Comparison of ENCODE assay signal across 18 cellular contexts in the genomic region with DNA sequence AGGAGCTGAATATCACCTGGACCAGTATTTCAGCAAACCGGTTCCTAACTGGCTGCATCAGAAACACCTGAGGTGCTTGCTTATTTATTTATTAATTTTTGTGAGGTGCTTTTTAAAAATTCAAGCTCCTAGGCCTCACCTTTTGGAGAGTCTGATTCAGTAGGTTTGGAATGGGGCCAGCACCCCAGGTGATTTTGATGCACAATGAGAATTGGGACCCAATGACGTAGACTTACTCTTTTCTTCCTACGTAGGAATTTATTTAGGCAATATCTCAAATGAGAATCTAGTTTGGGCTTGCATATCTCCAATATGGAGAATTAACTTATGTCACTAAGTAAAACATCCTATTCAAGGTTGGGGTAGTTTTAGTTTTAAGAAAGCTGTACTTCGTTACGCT. TPM values are rescaled to one million over a fixed set of nuclear protein-coding genes. Genes with fewer than 3 reads are reported as not detected.
DNase-seq lines count a peak whose midpoint lies in the region; FAIRE-seq and TF ChIP-seq lines count a peak whose summit lies in the region.
"Had no signal": no experiment of that assay in that cellular context is flagged by ENCODE, and none has a peak within 500 bp of the region (broad histone marks: within the 10 kb centered on the region; RNA-seq: fewer than 3 reads in every experiment).

No MANE protein-coding gene starts in this region.

- no peak overlapping the region for H3K27ac ChIP-seq in breast epithelium
- peak overlapping the region; percentile 72 for H3K27ac ChIP-seq in keratinocyte (ENCODE audit: control insufficient read depth, insufficient read depth, low read length)
- H3K27ac ChIP-seq: 22Rv1, A549, C4-2B had no signal

- no peaks in the 10 kb centered on the region for H3K79me2 ChIP-seq in keratinocyte (ENCODE audit: control insufficient read depth, insufficient read depth, low read length)

- H3K27me3 ChIP-seq in breast epithelium (no peaks in the 10 kb centered on the region), bronchial epithelial cell (ENCODE audit: control insufficient read depth, insufficient read depth, low read length) (no peaks in the 10 kb centered on the region), keratinocyte (ENCODE audit: control insufficient read depth, extremely low read depth, insufficient read depth, low read length) (no peaks in the 10 kb centered on the region)

- no peaks in the 10 kb centered on the region for H3K9me3 Mint-ChIP-seq in MCF 10A (ENCODE audit: unreplicated experiment)
- H3K9me3 Mint-ChIP-seq: CD4-positive, alpha-beta memory T cell; GM23338 had no signal

- no peaks in the 10 kb centered on the region for H3K9me1 ChIP-seq in keratinocyte (ENCODE audit: control insufficient read depth, extremely low read depth, insufficient read depth, low read length)

- no peak overlapping the region for H2AFZ ChIP-seq in keratinocyte (ENCODE audit: control insufficient read depth, low read length)
- H2AFZ ChIP-seq: GM23338 had no signal

- TF ChIP-seq CTCF in MCF 10A (IDR thresholded peaks at IDR 0.05; ENCODE audit: unreplicated experiment), result no peak
- TF ChIP-seq CTCF in breast epithelium (IDR thresholded peaks at IDR 0.05), result no peak
- TF ChIP-seq CTCF in bronchial epithelial cell (IDR thresholded peaks at IDR 0.05; ENCODE audit: insufficient read depth, low read length, severe bottlenecking), result no peak
- TF ChIP-seq CTCF in keratinocyte (optimal IDR thresholded peaks at IDR 0.05 in 1 of 3, IDR thresholded peaks at IDR 0.05 in 1 of 3, conservative IDR thresholded peaks at IDR 0.05 in 1 of 3; ENCODE audit: extremely low read depth in 1 of 3, insufficient read depth in 2 of 3, low read length in 3 of 3), result no peak

- no peaks in the 10 kb centered on the region for H3K4me1 ChIP-seq in breast epithelium
- peaks cover 10% of the 10 kb centered on the region for H3K4me1 ChIP-seq in keratinocyte (ENCODE audit: control insufficient read depth, extremely low read depth, insufficient read depth, low read length)
- H3K4me1 ChIP-seq: A549 had no signal

- H3K36me3 ChIP-seq in breast epithelium, result no peaks in the 10 kb centered on the region
- peaks cover 3% of the 10 kb centered on the region for H3K36me3 ChIP-seq in bronchial epithelial cell (ENCODE audit: control insufficient read depth, insufficient read depth, low read length)
- peaks cover 4 to 7% of the 10 kb centered on the region in 2 experiments for H3K36me3 ChIP-seq in keratinocyte (ENCODE audit: control insufficient read depth in 2 of 2, extremely low read depth in 1 of 2, insufficient read depth in 2 of 2, low read length in 2 of 2)

- H3K9me3 ChIP-seq in breast epithelium, result no peaks in the 10 kb centered on the region
- H3K9me3 ChIP-seq in keratinocyte (ENCODE audit: control insufficient read depth, low read depth, low read length), result no peaks in the 10 kb centered on the region
- H3K9me3 ChIP-seq: A549 had no signal

- BruUV-seq in MCF 10A (replicated peaks; lab: Mats Ljungman, UMichigan), result no TSS peak

- H3K36me3 Mint-ChIP-seq in MCF 10A (ENCODE audit: insufficient read depth, unreplicated experiment), result peaks cover 38% of the 10 kb centered on the region

- no peaks in the 10 kb centered on the region for H3K27me3 Mint-ChIP-seq in MCF 10A (ENCODE audit: insufficient read depth, unreplicated experiment)
- H3K27me3 Mint-ChIP-seq: CD4-positive, alpha-beta memory T cell had no signal

- CTCF ChIA-PET in MCF 10A (lab: Yijun Ruan, JAX), result interaction anchor here (0.6 to 1.2 kb wide), 4 partner anchors 8 to 53 kb away, joined by 4 to 6 read pairs (median 4); no protein-coding TSS in a partner anchor

- H4K20me1 ChIP-seq in keratinocyte (ENCODE audit: control insufficient read depth, extremely low read depth, insufficient read depth, low read length), result no peaks in the 10 kb centered on the region

- no peak for TF ChIP-seq POLR2A in breast epithelium (IDR thresholded peaks at IDR 0.05)

- no peaks in the 10 kb centered on the region for H3K4me1 Mint-ChIP-seq in MCF 10A (ENCODE audit: insufficient read depth, unreplicated experiment)
- H3K4me1 Mint-ChIP-seq: GM23338 had no signal

- no peak overlapping the region for H3K4me3 Mint-ChIP-seq in MCF 10A (ENCODE audit: unreplicated experiment)
- H3K4me3 Mint-ChIP-seq: CD4-positive, alpha-beta memory T cell; GM23338 had no signal

- no peak overlapping the region for H3K27ac Mint-ChIP-seq in MCF 10A (ENCODE audit: low read depth, unreplicated experiment)
- H3K27ac Mint-ChIP-seq: GM23338 had no signal

- intact Hi-C loops in MCF 10A (cut with micrococcal nuclease), result no loop called here
- intact Hi-C loops in breast epithelium (cut with DNase I; ENCODE audit: low total_unique reads), result no loop called here

- dilution Hi-C loops in keratinocyte (cut with MboI; ENCODE audit: extremely low pct_ligation_motif_present, low sequenced_read_pairs), result no loop called here

- POLR2A ChIA-PET in MCF 10A (lab: Yijun Ruan, JAX), result interaction anchor here (0.7 to 1.8 kb wide), 11 partner anchors 9 to 340 kb away, joined by 3 to 5 read pairs (median 3); partner anchors contain the start of gene FRS2

- H3K9ac ChIP-seq in keratinocyte (ENCODE audit: control insufficient read depth, extremely low read depth, insufficient read depth, low read length), result no peak overlapping the region

- no peak for FAIRE-seq in bronchial epithelial cell (lab: Jason Lieb, UNC)
- no peak for FAIRE-seq in keratinocyte (lab: Jason Lieb, UNC)
- FAIRE-seq in frontal cortex (lab: Jason Lieb, UNC), result no peak
- FAIRE-seq: A549 had no signal

- peak overlapping the region; percentile 42 for H3K4me2 ChIP-seq in keratinocyte (ENCODE audit: control insufficient read depth, extremely low read depth, insufficient read depth, low read depth, low read length)
- H3K4me2 ChIP-seq: A549, GM23338 had no signal

- H3K4me3 ChIP-seq in breast epithelium (no peak overlapping the region), bronchial epithelial cell (ENCODE audit: low read depth, low read length) (no peak overlapping the region), keratinocyte (ENCODE audit: control insufficient read depth in 2 of 3, extremely low read depth in 1 of 3, insufficient read depth in 2 of 3, low read depth in 1 of 3, low read length in 3 of 3) (no peak overlapping the region)
- H3K4me3 ChIP-seq: A549, GM23338 had no signal

- DNase-seq in MCF 10A (ENCODE audit: unreplicated experiment), result peak; percentile 81
- no peak for DNase-seq in breast epithelium (ENCODE audit: low spot score in 2 of 2)
- DNase-seq in bronchial epithelial cell (ENCODE audit: low read depth), result peak; percentile 85
- DNase-seq in keratinocyte (ENCODE audit: low read depth, low spot score), result peak; percentile 41
- no peak for DNase-seq in NOMO-1 treated with DMSO at 0.1 percent for 48 hours (lab: John Stamatoyannopoulos, UW; ENCODE audit: unreplicated experiment)
- DNase-seq in frontal cortex (ENCODE audit: low spot score in 2 of 2), result no peak
- DNase-seq in activated CD4-positive, alpha-beta T cell treated with anti-CD3 and anti-CD28 coated beads, Interleukin-2, amount 50 U/mL, for 1 hour, result no peak
- DNase-seq: AML-193; Calu3; CD4-positive, alpha-beta memory T cell; DMS79 treated with DMSO at 0.1 percent for 48 hours; GF-D8; H7 had no signal

RNA-seq across cellular contexts. Expression of gene YEATS4, which starts 7.3 kb away (rescaled TPM):
- total RNA-seq in MCF 10A (2022), result 26.1 and 30.9 TPM in 2 replicates
- 10 to 100 TPM; 13.8 to 23.0 (median 16.1) TPM for total RNA-seq in breast epithelium
- total RNA-seq in bronchial epithelial cell, result 15.4 and 32.1 TPM in 2 replicates
- polyA plus RNA-seq in keratinocyte, result 9.6 to 21.0 TPM (median 11.8 TPM) in 3 replicates
- polyA plus RNA-seq in keratinocyte (2011; ENCODE audit: low read depth), result 33.0 TPM
- 10.1 and 15.2 TPM in 2 replicates for polyA plus RNA-seq in keratinocyte (2011; cell fraction: cytosol; rRNA removed)
- polyA plus RNA-seq in keratinocyte (2011; cell fraction: nucleus; rRNA removed), result 8.5 and 9.5 TPM in 2 replicates
- 8.1 and 11.8 TPM in 2 replicates for polyA plus RNA-seq in keratinocyte (2012; ENCODE audit: low replicate concordance)
- 0.43 to 4.6 TPM (median 1.1 TPM) in 3 replicates for polyA minus RNA-seq in keratinocyte
- 10.9 TPM for polyA minus RNA-seq in keratinocyte (2011; cell fraction: cytosol; rRNA and poly(A)+ RNA removed)
- 3.8 and 4.9 TPM in 2 replicates for polyA minus RNA-seq in keratinocyte (2011; cell fraction: nucleus; rRNA and poly(A)+ RNA removed)
- total RNA-seq in frontal cortex, result 46.5 TPM

RNA-seq across cellular contexts. Expression of gene LYZ, which starts 18.6 kb away (rescaled TPM):
- total RNA-seq in MCF 10A (2022) (not detected in 2 replicates), breast epithelium (10 to 100 TPM; 13.4 to 99.9 (median 57.1) TPM), bronchial epithelial cell (under 0.01 and 0.13 TPM in 2 replicates), frontal cortex (4.9 TPM)
- not detected in 3 replicates for polyA plus RNA-seq in keratinocyte
- polyA plus RNA-seq in keratinocyte (2011; ENCODE audit: low read depth), result not detected
- polyA plus RNA-seq in keratinocyte (2011; cell fraction: cytosol; rRNA removed), result not detected in 2 replicates
- polyA plus RNA-seq in keratinocyte (2011; cell fraction: nucleus; rRNA removed), result not detected in 2 replicates
- polyA plus RNA-seq in keratinocyte (2012; ENCODE audit: low replicate concordance), result 0.18 TPM in 1 of 2 replicates, not detected in the other
- polyA minus RNA-seq in keratinocyte, result not detected in 3 replicates
- polyA minus RNA-seq in keratinocyte (2011; cell fraction: cytosol; rRNA and poly(A)+ RNA removed), result not detected
- polyA minus RNA-seq in keratinocyte (2011; cell fraction: nucleus; rRNA and poly(A)+ RNA removed), result not detected in 2 replicates
- total RNA-seq: GM23338, H7 had no signal
- polyA plus RNA-seq: BJ, GM23338 had no signal

Comparison
In these comparisons a context has a peak if more than half of its experiments do, and no peak if none do; other contexts are left out.
1. DNase-seq: peak in MCF 10A (single experiment), bronchial epithelial cell (single experiment) and keratinocyte (single experiment); none in breast epithelium (0 of 2), NOMO-1 treated with DMSO at 0.1 percent for 48 hours (single experiment), frontal cortex (0 of 2) and activated CD4-positive, alpha-beta T cell treated with anti-CD3 and anti-CD28 coated beads, Interleukin-2, amount 50 U/mL, for 1 hour (single experiment).